Comparison of ENCODE assay signal across 22 cellular contexts in the genomic region with DNA sequence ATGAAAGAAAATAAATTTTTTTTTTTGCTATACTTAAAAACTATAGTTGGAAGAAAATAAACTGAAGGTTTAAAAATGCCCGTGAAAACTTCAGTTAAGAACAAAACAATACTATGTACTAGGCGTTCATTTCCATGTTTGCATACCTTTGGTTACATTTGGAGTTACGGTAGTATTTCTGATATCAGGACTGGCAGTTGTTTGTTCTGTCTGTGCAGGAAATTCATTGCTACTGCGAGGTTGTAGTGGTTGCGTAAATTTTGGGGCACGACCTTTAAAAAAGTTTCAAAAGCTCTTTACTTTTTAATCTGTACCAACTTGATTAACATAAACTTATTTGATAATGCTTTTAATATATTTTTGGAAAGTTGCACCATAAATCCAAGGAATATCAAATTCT. TPM values are rescaled to one million over a fixed set of nuclear protein-coding genes. Genes with fewer than 3 reads are reported as not detected.
DNase-seq lines count a peak whose midpoint lies in the region; ATAC-seq and TF ChIP-seq lines count a peak whose summit lies in the region.
"Had no signal": no experiment of that assay in that cellular context is flagged by ENCODE, and none has a peak within 500 bp of the region (broad histone marks: within the 10 kb centered on the region; RNA-seq: fewer than 3 reads in every experiment).

No MANE protein-coding gene starts in this region.

- no peak overlapping the region for H3K4me3 Mint-ChIP-seq in CD14-positive monocyte

- H3K4me3 ChIP-seq in HCT116 (replicated peaks in 1 of 2; ENCODE audit: low read depth in 1 of 2, low read length in 2 of 2), result no peak overlapping the region
- H3K4me3 ChIP-seq in NB4 (ENCODE audit: low read depth, low read length), result no peak overlapping the region
- H3K4me3 ChIP-seq in upper lobe of right lung, result no peak overlapping the region

- H2AFZ ChIP-seq in HCT116 (ENCODE audit: low read depth, low read length, poor library complexity, severe bottlenecking), result no peak overlapping the region

- H3K9me3 Mint-ChIP-seq in CD14-positive monocyte, result no peaks in the 10 kb centered on the region

- peaks cover 74% of the 10 kb centered on the region for H3K79me2 ChIP-seq in HCT116 (ENCODE audit: insufficient read depth, low read length)

- H3K27me3 ChIP-seq in HCT116 (ENCODE audit: insufficient read depth, low read length), result no peaks in the 10 kb centered on the region
- H3K27me3 ChIP-seq in upper lobe of right lung, result no peaks in the 10 kb centered on the region

- peaks cover 0 to 1% (median 0%) of the 10 kb centered on the region in 3 donors for H3K27me3 Mint-ChIP-seq in CD14-positive monocyte (ENCODE audit: low read depth in 3 of 3)

- H3K4me1 ChIP-seq in HCT116 (ENCODE audit: control insufficient read depth in 1 of 2, insufficient read depth in 2 of 2, low read length in 2 of 2) (peaks cover 0 to 12% of the 10 kb centered on the region in 2 experiments; a peak in 2 of 4 replicates), upper lobe of right lung (peaks cover 5% of the 10 kb centered on the region)

- no peak overlapping the region for H3K27ac Mint-ChIP-seq in CD14-positive monocyte

- DNase-seq in HCT116 (ENCODE audit: low read depth, low spot score) (no peak), NB4 (ENCODE audit: low read depth) (peak; percentile 56), left lobe of liver (ENCODE audit: low spot score) (peak; percentile 50), upper lobe of right lung (no peak), CD14-positive monocyte (ENCODE audit: low spot score) (no peak), epidermal melanocyte (ENCODE audit: insufficient read length, low spot score) (no peak), NCI-H1436 treated with DMSO at 0.1 percent for 48 hours (lab: John Stamatoyannopoulos, UW) (no peak)
- DNase-seq: ACHN, C1 segment of cervical spinal cord, EL, GF-D8, GOT3, HCEC 1CT, Kasumi-1, NCI-H1092 treated with DMSO at 0.1 percent for 48 hours, NCI-H146, NCI-H2029, NCI-H226, NCI-H510A treated with DMSO at 0.1 percent for 48 hours, NCI-H748 treated with DMSO at 0.1 percent for 48 hours, SW 1271 had no signal

- H3K27ac ChIP-seq in HCT116 (ENCODE audit: low read depth, low read length) (no peak overlapping the region), upper lobe of right lung (no peak overlapping the region)

- peaks cover 22% of the 10 kb centered on the region for H3K4me1 Mint-ChIP-seq in CD14-positive monocyte

- no peaks in the 10 kb centered on the region for H3K36me3 Mint-ChIP-seq in CD14-positive monocyte

- H3K9me2 ChIP-seq in HCT116 (ENCODE audit: insufficient read depth), result no peaks in the 10 kb centered on the region

- intact Hi-C loops in HCT116 (cut with micrococcal nuclease), result loop anchor here (10.0 kb wide), 2 partner anchors 364 to 486 kb away; no protein-coding TSS in a partner anchor
- intact Hi-C loops in upper lobe of right lung (cut with DNase I), result no loop called here
- intact Hi-C loops in CD14-positive monocyte (cut with micrococcal nuclease), result loop anchor here in 1 of 2 donors (5.0 kb wide), 1 partner anchor 214 kb away; no protein-coding TSS in a partner anchor

- TF ChIP-seq POLR2A in HCT116 (IDR thresholded peaks at IDR 0.05; ENCODE audit: borderline replicate concordance, extremely low read depth, insufficient read depth, insufficient read length), result no peak
- TF ChIP-seq POLR2A in NB4 (IDR thresholded peaks at IDR 0.05; ENCODE audit: extremely low read depth, insufficient read length), result no peak

- POLR2A ChIA-PET in HCT116 (lab: Charles Lee), result no interaction called here

- no peak overlapping the region for H3K9ac ChIP-seq in HCT116 (ENCODE audit: low read length)

- no peak for TF ChIP-seq CTCF in HCT116 (IDR thresholded peaks at IDR 0.05 in 2 of 3, conservative IDR thresholded peaks at IDR 0.05 in 1 of 3; ENCODE audit: borderline replicate concordance in 1 of 3, insufficient read depth in 1 of 3, low read depth in 2 of 3, low read length in 2 of 3)
- TF ChIP-seq CTCF in NB4 (IDR thresholded peaks at IDR 0.05; ENCODE audit: low read depth, low read length), result no peak
- TF ChIP-seq CTCF in upper lobe of right lung (IDR thresholded peaks at IDR 0.05), result no peak
- TF ChIP-seq CTCF in CD14-positive monocyte (IDR thresholded peaks at IDR 0.05), result no peak

- TF ChIP-seq RAD21 in HCT116 (IDR thresholded peaks at IDR 0.05; ENCODE audit: low read depth), result no peak

- RAD21 ChIA-PET in HCT116 (lab: Charles Lee; ENCODE audit: low non-redundant PET in 1 of 2, low total read pairs in 2 of 2, uncharacterized antibody in 2 of 2, unreplicated experiment in 2 of 2), result no interaction called here

- H3K36me3 ChIP-seq in HCT116 (ENCODE audit: control insufficient read depth in 1 of 2, insufficient read depth in 2 of 2, low read length in 2 of 2) (peaks cover 76% of the 10 kb centered on the region in 2 experiments), upper lobe of right lung (peaks cover 27% of the 10 kb centered on the region)

- no peak for ATAC-seq in HCT116
- ATAC-seq in left lobe of liver, result peak; percentile 73
- peak; percentile 42 for ATAC-seq in upper lobe of right lung
- ATAC-seq: Panc1 had no signal

- CTCF ChIA-PET in HCT116 (lab: Charles Lee), result interaction anchor here (10.1 kb wide), 1 partner anchor 209 kb away, joined by 130 read pairs; no protein-coding TSS in a partner anchor

- BruUV-seq in HCT116 (replicated peaks; lab: Mats Ljungman, UMichigan), result no TSS peak

- no peak overlapping the region for H3K4me2 ChIP-seq in HCT116 (ENCODE audit: low read length)

- H3K9me3 ChIP-seq in HCT116 (ENCODE audit: control insufficient read depth in 1 of 2, insufficient read depth in 1 of 2, low read depth in 1 of 2, low read length in 2 of 2) (no peaks in the 10 kb centered on the region), upper lobe of right lung (no peaks in the 10 kb centered on the region)

- H4K20me1 ChIP-seq in HCT116 (ENCODE audit: insufficient read depth), result peaks cover 8% of the 10 kb centered on the region; the same call in 1 of the 2 replicates

TF ChIP-seq in HCT116, 20 proteins besides CTCF, POLR2A, EP300 and RAD21:
- TF ChIP-seq SP1 (IDR thresholded peaks at IDR 0.05; ENCODE audit: low read depth) (no peak), POLR2AphosphoS5 (IDR thresholded peaks at IDR 0.05; ENCODE audit: low read depth, low read length) (0 out of 2 replicates have a peak, but pooled peaks have one; percentile 18)

RNA-seq across cellular contexts. Expression of gene ST3GAL6, which starts 47.9 kb away (rescaled TPM):
- total RNA-seq in HCT116 (2021; ENCODE audit: unreplicated experiment) (10.6 TPM), left lobe of liver (41.8 TPM), upper lobe of right lung (29.4 TPM)
- 2.1 and 3.6 TPM in 2 replicates for polyA plus RNA-seq in HCT116 (2012)
- polyA plus RNA-seq in CD14-positive monocyte, result 10 to 100 TPM; 21.0 to 22.8 TPM

Comparison
In these comparisons a context has a peak if more than half of its experiments do, and no peak if none do; other contexts are left out.
1. DNase-seq: peak in NB4 (single experiment) and left lobe of liver (single experiment); none in HCT116 (single experiment), upper lobe of right lung (single experiment), CD14-positive monocyte (single experiment), epidermal melanocyte (single experiment) and NCI-H1436 treated with DMSO at 0.1 percent for 48 hours (single experiment).